Comparison of ENCODE assay signal across 18 cellular contexts in genomic region chr4:122711893-122712292, GRCh38. TPM values are rescaled to one million over a fixed set of nuclear protein-coding genes. Genes with fewer than 3 reads are reported as not detected.
DNase-seq lines count a peak whose midpoint lies in the region; ATAC-seq lines count a peak whose summit lies in the region.
"Had no signal": no experiment of that assay in that cellular context is flagged by ENCODE, and none has a peak within 500 bp of the region (broad histone marks: within the 10 kb centered on the region; RNA-seq: fewer than 3 reads in every experiment).

No MANE protein-coding gene starts in this region.

- no peak for ATAC-seq in stimulated activated naive CD8-positive, alpha-beta T cell treated with anti-CD3 and anti-CD28 coated beads, Interleukin-15, amount 100 ng/mL, for 72 hours
- ATAC-seq: HCT116 had no signal

- no peak overlapping the region for H3K4me3 Mint-ChIP-seq in activated T-cell treated with anti-CD3 and anti-CD28 coated beads, Interleukin-2, amount 50 U/mL, for 24 hours
- no peak overlapping the region for H3K4me3 Mint-ChIP-seq in stimulated activated naive CD8-positive, alpha-beta T cell treated with anti-CD3 and anti-CD28 coated beads, Interleukin-15, Interleukin-2, amounts not matched to agents 100 ng/mL and 50 ng/mL, for 24 hours
- peak overlapping the region in 1 of 2 donors; percentile 59 for H3K4me3 Mint-ChIP-seq in stimulated activated naive CD8-positive, alpha-beta T cell treated with anti-CD3 and anti-CD28 coated beads, Interleukin-15, amount 100 ng/mL, for 72 hours
- no peak overlapping the region for H3K4me3 Mint-ChIP-seq in activated T-helper 2 cell treated with anti-CD3 and anti-CD28 coated beads, Interferon-gamma antibody, Interleukin-2, Interleukin-4, amounts not matched to agents 10 μg/mL and 5 μg/mL and 100 μg/mL, durations not matched to agents 14 hours and 24 hours and 36 hours (ENCODE audit: low read depth)
- H3K4me3 Mint-ChIP-seq: CD8-positive, alpha-beta memory T cell had no signal

- intact Hi-C loops in activated T-helper 2 cell treated with anti-CD3 and anti-CD28 coated beads, Interferon-gamma antibody, Interleukin-2, Interleukin-4, amounts not matched to agents 10 μg/mL and 5 μg/mL and 100 μg/mL, durations not matched to agents 14 hours and 24 hours and 36 hours (cut with micrococcal nuclease) = loop anchor here (1.0 to 10.0 kb wide), 7 partner anchors 21 to 757 kb away; partner anchors contain the start of genes BBS12, BLTP1, IL2 and TRPC3

- H3K27me3 Mint-ChIP-seq in activated T-cell treated with anti-CD3 and anti-CD28 coated beads, Interleukin-2, amount 50 U/mL, for 24 hours = no peaks in the 10 kb centered on the region
- H3K27me3 Mint-ChIP-seq in stimulated activated naive CD8-positive, alpha-beta T cell treated with anti-CD3 and anti-CD28 coated beads, Interleukin-15, Interleukin-2, amounts not matched to agents 100 ng/mL and 50 ng/mL, for 24 hours = peaks cover 3% of the 10 kb centered on the region
- peaks cover 26% of the 10 kb centered on the region for H3K27me3 Mint-ChIP-seq in stimulated activated naive CD8-positive, alpha-beta T cell treated with anti-CD3 and anti-CD28 coated beads, Interleukin-15, amount 100 ng/mL, for 72 hours
- no peaks in the 10 kb centered on the region for H3K27me3 Mint-ChIP-seq in activated T-helper 2 cell treated with anti-CD3 and anti-CD28 coated beads, Interferon-gamma antibody, Interleukin-2, Interleukin-4, amounts not matched to agents 10 μg/mL and 5 μg/mL and 100 μg/mL, durations not matched to agents 14 hours and 24 hours and 36 hours (ENCODE audit: low read depth)

- peaks cover 2% of the 10 kb centered on the region for H3K9me3 Mint-ChIP-seq in activated T-cell treated with anti-CD3 and anti-CD28 coated beads, Interleukin-2, amount 50 U/mL, for 24 hours
- H3K9me3 Mint-ChIP-seq in stimulated activated naive CD8-positive, alpha-beta T cell treated with anti-CD3 and anti-CD28 coated beads, Interleukin-15, Interleukin-2, amounts not matched to agents 100 ng/mL and 50 ng/mL, for 24 hours = no peaks in the 10 kb centered on the region
- no peaks in the 10 kb centered on the region for H3K9me3 Mint-ChIP-seq in stimulated activated naive CD8-positive, alpha-beta T cell treated with anti-CD3 and anti-CD28 coated beads, Interleukin-15, amount 100 ng/mL, for 72 hours
- no peaks in the 10 kb centered on the region for H3K9me3 Mint-ChIP-seq in activated T-helper 2 cell treated with anti-CD3 and anti-CD28 coated beads, Interferon-gamma antibody, Interleukin-2, Interleukin-4, amounts not matched to agents 10 μg/mL and 5 μg/mL and 100 μg/mL, durations not matched to agents 14 hours and 24 hours and 36 hours
- H3K9me3 Mint-ChIP-seq: CD8-positive, alpha-beta memory T cell had no signal

- H3K27ac Mint-ChIP-seq in activated T-cell treated with anti-CD3 and anti-CD28 coated beads, Interleukin-2, amount 50 U/mL, for 24 hours = peak overlapping the region; percentile 94
- peak overlapping the region; percentile 95 for H3K27ac Mint-ChIP-seq in stimulated activated naive CD8-positive, alpha-beta T cell treated with anti-CD3 and anti-CD28 coated beads, Interleukin-15, Interleukin-2, amounts not matched to agents 100 ng/mL and 50 ng/mL, for 24 hours
- peak overlapping the region in 1 of 2 donors; percentile 99 for H3K27ac Mint-ChIP-seq in stimulated activated naive CD8-positive, alpha-beta T cell treated with anti-CD3 and anti-CD28 coated beads, Interleukin-15, amount 100 ng/mL, for 72 hours
- H3K27ac Mint-ChIP-seq in activated T-helper 2 cell treated with anti-CD3 and anti-CD28 coated beads, Interferon-gamma antibody, Interleukin-2, Interleukin-4, amounts not matched to agents 10 μg/mL and 5 μg/mL and 100 μg/mL, durations not matched to agents 14 hours and 24 hours and 36 hours = peak overlapping the region; percentile 93
- H3K27ac Mint-ChIP-seq: CD8-positive, alpha-beta memory T cell had no signal

- H3K36me3 Mint-ChIP-seq in activated T-cell treated with anti-CD3 and anti-CD28 coated beads, Interleukin-2, amount 50 U/mL, for 24 hours (ENCODE audit: low read depth) = no peaks in the 10 kb centered on the region
- no peaks in the 10 kb centered on the region for H3K36me3 Mint-ChIP-seq in stimulated activated naive CD8-positive, alpha-beta T cell treated with anti-CD3 and anti-CD28 coated beads, Interleukin-15, Interleukin-2, amounts not matched to agents 100 ng/mL and 50 ng/mL, for 24 hours (ENCODE audit: low read depth)
- peaks cover 23% of the 10 kb centered on the region for H3K36me3 Mint-ChIP-seq in activated T-helper 2 cell treated with anti-CD3 and anti-CD28 coated beads, Interferon-gamma antibody, Interleukin-2, Interleukin-4, amounts not matched to agents 10 μg/mL and 5 μg/mL and 100 μg/mL, durations not matched to agents 14 hours and 24 hours and 36 hours (ENCODE audit: low read depth)

- DNase-seq in activated T-cell treated with anti-CD3 and anti-CD28 coated beads, Interleukin-2, amount 50 U/mL, for 24 hours = no peak
- no peak for DNase-seq in activated T-cell treated with anti-CD3 and anti-CD28 coated beads, Interleukin-2, amount 50 U/mL, for 48 hours
- no peak for DNase-seq in stimulated activated naive CD8-positive, alpha-beta T cell treated with anti-CD3 and anti-CD28 coated beads, Interleukin-15, amount 100 ng/mL, for 72 hours
- no peak for DNase-seq in activated T-helper 2 cell treated with anti-CD3 and anti-CD28 coated beads, Interferon-gamma antibody, Interleukin-2, Interleukin-4, amounts not matched to agents 10 μg/mL and 5 μg/mL and 100 μg/mL, durations not matched to agents 14 hours and 24 hours and 36 hours (ENCODE audit: low spot score)
- DNase-seq in central memory CD4-positive, alpha-beta T cell = no peak
- no peak for DNase-seq in globus pallidus (ENCODE audit: low spot score)
- DNase-seq: ACHN; C1 segment of cervical spinal cord; CD8-positive, alpha-beta memory T cell; GOT3; IMR-90; Karpas-422; NCI-H1417 treated with DMSO at 0.1 percent for 48 hours; NCI-H187 treated with DMSO at 0.1 percent for 48 hours; NCI-H2227 treated with DMSO at 0.1 percent for 48 hours; NCI-H524 had no signal

- H3K4me1 Mint-ChIP-seq in activated T-cell treated with anti-CD3 and anti-CD28 coated beads, Interleukin-2, amount 50 U/mL, for 24 hours (ENCODE audit: low read depth) = peaks cover 81% of the 10 kb centered on the region
- peaks cover 56% of the 10 kb centered on the region for H3K4me1 Mint-ChIP-seq in stimulated activated naive CD8-positive, alpha-beta T cell treated with anti-CD3 and anti-CD28 coated beads, Interleukin-15, Interleukin-2, amounts not matched to agents 100 ng/mL and 50 ng/mL, for 24 hours (ENCODE audit: low read depth)
- peaks cover 36% of the 10 kb centered on the region for H3K4me1 Mint-ChIP-seq in stimulated activated naive CD8-positive, alpha-beta T cell treated with anti-CD3 and anti-CD28 coated beads, Interleukin-15, amount 100 ng/mL, for 72 hours
- peaks cover 66% of the 10 kb centered on the region for H3K4me1 Mint-ChIP-seq in activated T-helper 2 cell treated with anti-CD3 and anti-CD28 coated beads, Interferon-gamma antibody, Interleukin-2, Interleukin-4, amounts not matched to agents 10 μg/mL and 5 μg/mL and 100 μg/mL, durations not matched to agents 14 hours and 24 hours and 36 hours (ENCODE audit: low read depth)

RNA-seq across cellular contexts. Expression of gene BBS12, which starts 20.6 kb away (rescaled TPM):
- total RNA-seq in activated T-helper 2 cell treated with anti-CD3 and anti-CD28 coated beads, Interferon-gamma antibody, Interleukin-2, Interleukin-4, amounts not matched to agents 10 μg/mL and 5 μg/mL and 100 μg/mL, durations not matched to agents 14 hours and 24 hours and 36 hours = 3.7 and 5.5 TPM in 2 replicates
